In the genomic region with DNA sequence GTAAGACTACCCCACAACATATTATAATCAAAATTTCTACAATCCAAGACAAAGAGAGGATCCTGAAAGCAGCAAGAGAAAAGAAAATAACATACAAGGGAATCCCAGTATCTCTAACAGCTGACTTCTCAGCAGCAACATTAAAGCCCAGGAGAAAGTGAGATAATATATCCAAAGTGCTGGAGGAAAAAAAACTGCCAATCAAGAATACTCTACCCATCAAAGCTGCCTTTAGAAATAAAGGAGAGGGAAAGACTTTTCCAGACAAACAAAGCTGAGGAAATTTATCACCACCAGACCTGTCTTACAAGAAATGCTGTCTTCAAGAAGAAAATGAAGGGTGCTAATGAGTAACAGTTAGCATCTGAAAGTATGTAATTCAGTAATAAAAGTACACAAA, we compare ENCODE assay signal across 23 cellular contexts.
"Had no signal": no experiment of that assay in that cellular context is flagged by ENCODE, and none has a peak within 500 bp of the region (broad histone marks: within the 10 kb centered on the region; RNA-seq: fewer than 3 reads in every experiment).

No MANE protein-coding gene starts in this region.

- H3K4me3 ChIP-seq: colonic mucosa, coronary artery, dorsolateral prefrontal cortex, esophagus muscularis mucosa, esophagus squamous epithelium, gastrocnemius medialis, gastroesophageal sphincter, heart left ventricle, heart right ventricle had no signal

- H3K36me3 ChIP-seq: colonic mucosa, esophagus muscularis mucosa, esophagus squamous epithelium, gastrocnemius medialis, gastroesophageal sphincter, heart left ventricle, heart right ventricle had no signal

- DNase-seq: colonic mucosa; cortex of kidney; dermis blood vessel endothelial cell; dorsolateral prefrontal cortex; effector CD4-positive, alpha-beta T cell; effector CD8-positive, alpha-beta T cell; effector memory CD4-positive, alpha-beta T cell; effector memory CD8-positive, alpha-beta T cell; endodermal cell; erythroblast; esophagus squamous epithelium; foreskin fibroblast; foreskin keratinocyte; foreskin melanocyte; gastrocnemius medialis; glutamatergic neuron; head of caudate nucleus; heart left ventricle; heart right ventricle had no signal

- H3K27me3 ChIP-seq: colonic mucosa, dorsolateral prefrontal cortex, esophagus muscularis mucosa, esophagus squamous epithelium, foreskin keratinocyte, gastrocnemius medialis, gastroesophageal sphincter, heart left ventricle, heart right ventricle had no signal

- H3K9me3 ChIP-seq: colonic mucosa, gastrocnemius medialis had no signal

- H3K27ac ChIP-seq: colonic mucosa, coronary artery, dorsolateral prefrontal cortex, epithelial cell of prostate, esophagus muscularis mucosa, esophagus squamous epithelium, foreskin keratinocyte, gastrocnemius medialis, gastroesophageal sphincter, heart left ventricle, heart right ventricle had no signal
